10 cellular contexts compared by ENCODE assay signal in genomic region chr20:3923818-3924217, GRCh38. TPM values are rescaled to one million over a fixed set of nuclear protein-coding genes. Genes with fewer than 3 reads are reported as not detected.
DNase-seq lines count a peak whose midpoint lies in the region; ATAC-seq and TF ChIP-seq lines count a peak whose summit lies in the region.
"Had no signal": no experiment of that assay in that cellular context is flagged by ENCODE, and none has a peak within 500 bp of the region (broad histone marks: within the 10 kb centered on the region; RNA-seq: fewer than 3 reads in every experiment).

No MANE protein-coding gene starts in this region.

- intact Hi-C loops in activated CD4-positive, alpha-beta T cell treated with anti-CD3 and anti-CD28 coated beads for 36 hours (cut with DNase I, micrococcal nuclease) = no loop called here

- POLR2A ChIA-PET in activated CD4-positive, alpha-beta T cell treated with anti-CD3 and anti-CD28 coated beads for 36 hours (lab: Charles Lee) = no interaction called here
- POLR2A ChIA-PET in RWPE1 (lab: Yijun Ruan, JAX; ENCODE audit: low non-redundant PET) = no interaction called here

- H3K36me3 Mint-ChIP-seq in activated CD4-positive, alpha-beta T cell treated with anti-CD3 and anti-CD28 coated beads for 36 hours (ENCODE audit: low read depth) = peaks cover 50% of the 10 kb centered on the region
- peaks cover 31% of the 10 kb centered on the region for H3K36me3 Mint-ChIP-seq in endothelial cell (ENCODE audit: low read depth, unreplicated experiment)
- peaks cover 39% of the 10 kb centered on the region for H3K36me3 Mint-ChIP-seq in osteocyte (ENCODE audit: unreplicated experiment)

- TF ChIP-seq CTCF in RWPE1 (conservative IDR thresholded peaks at IDR 0.05; ENCODE audit: low read depth) = no peak
- TF ChIP-seq CTCF in endothelial cell (IDR thresholded peaks at IDR 0.05; ENCODE audit: unreplicated experiment) = no peak
- no peak for TF ChIP-seq CTCF in osteocyte (IDR thresholded peaks at IDR 0.05)

- DNase-seq in activated CD4-positive, alpha-beta T cell treated with anti-CD3 and anti-CD28 coated beads for 36 hours = no peak
- DNase-seq in activated CD4-positive, alpha-beta T cell treated with anti-CD3 and anti-CD28 coated beads for 1 hour = no peak
- no peak for DNase-seq in RWPE1 (ENCODE audit: low spot score)
- DNase-seq in endothelial cell (ENCODE audit: low spot score) = no peak
- DNase-seq in osteocyte (ENCODE audit: extremely low spot score, unreplicated experiment) = no peak
- DNase-seq in NCI-H1417 (lab: John Stamatoyannopoulos, UW) = no peak
- DNase-seq in dermis blood vessel endothelial cell = no peak
- DNase-seq in NCI-H1105 (lab: John Stamatoyannopoulos, UW) = no peak
- DNase-seq: MM.1S had no signal

- no peaks in the 10 kb centered on the region for H3K27me3 Mint-ChIP-seq in activated CD4-positive, alpha-beta T cell treated with anti-CD3 and anti-CD28 coated beads for 36 hours
- H3K27me3 Mint-ChIP-seq in endothelial cell (ENCODE audit: unreplicated experiment) (peaks cover 12% of the 10 kb centered on the region), osteocyte (ENCODE audit: unreplicated experiment) (no peaks in the 10 kb centered on the region)

- peak overlapping the region; percentile 61 for H3K27ac Mint-ChIP-seq in activated CD4-positive, alpha-beta T cell treated with anti-CD3 and anti-CD28 coated beads for 36 hours
- H3K27ac Mint-ChIP-seq in endothelial cell (ENCODE audit: unreplicated experiment) = no peak overlapping the region
- peak overlapping the region; percentile 47 for H3K27ac Mint-ChIP-seq in osteocyte (ENCODE audit: unreplicated experiment)

- CTCF ChIA-PET in activated CD4-positive, alpha-beta T cell treated with anti-CD3 and anti-CD28 coated beads for 36 hours (lab: Charles Lee) = interaction anchor here (1.1 kb wide), 1 partner anchor 10 kb away, joined by 3 read pairs; no protein-coding TSS in a partner anchor
- CTCF ChIA-PET in RWPE1 (lab: Yijun Ruan, JAX) = no interaction called here

- H3K9me3 Mint-ChIP-seq in activated CD4-positive, alpha-beta T cell treated with anti-CD3 and anti-CD28 coated beads for 36 hours (ENCODE audit: low read depth) = no peaks in the 10 kb centered on the region
- H3K9me3 Mint-ChIP-seq in endothelial cell (ENCODE audit: unreplicated experiment) (no peaks in the 10 kb centered on the region), osteocyte (ENCODE audit: unreplicated experiment) (no peaks in the 10 kb centered on the region)
- H3K9me3 Mint-ChIP-seq: neural crest cell had no signal

- H3K27ac ChIP-seq in RWPE1 = peak overlapping the region; percentile 83

- H3K4me1 Mint-ChIP-seq in activated CD4-positive, alpha-beta T cell treated with anti-CD3 and anti-CD28 coated beads for 36 hours = peaks cover 49% of the 10 kb centered on the region
- peaks cover 20% of the 10 kb centered on the region for H3K4me1 Mint-ChIP-seq in endothelial cell (ENCODE audit: unreplicated experiment)
- peaks cover 27% of the 10 kb centered on the region for H3K4me1 Mint-ChIP-seq in osteocyte (ENCODE audit: unreplicated experiment)

- H3K4me3 Mint-ChIP-seq in activated CD4-positive, alpha-beta T cell treated with anti-CD3 and anti-CD28 coated beads for 36 hours = no peak overlapping the region
- H3K4me3 Mint-ChIP-seq in endothelial cell (ENCODE audit: unreplicated experiment) (peak overlapping the region; percentile 11), osteocyte (ENCODE audit: unreplicated experiment) (no peak overlapping the region)

- peak; percentile 48 for ATAC-seq in activated CD4-positive, alpha-beta T cell treated with anti-CD3 and anti-CD28 coated beads for 36 hours

RNA-seq across cellular contexts. Expression of gene PANK2, which starts 34.6 kb away (rescaled TPM):
- total RNA-seq in activated CD4-positive, alpha-beta T cell treated with anti-CD3 and anti-CD28 coated beads for 36 hours = 10 to 100 TPM; 37.2 to 50.2 TPM
- total RNA-seq in endothelial cell (ENCODE audit: unreplicated experiment) (53.7 TPM), osteocyte (41.9 and 54.2 TPM in 2 replicates), dermis blood vessel endothelial cell (63.3 and 77.8 TPM in 2 replicates)
